In the genomic region with DNA sequence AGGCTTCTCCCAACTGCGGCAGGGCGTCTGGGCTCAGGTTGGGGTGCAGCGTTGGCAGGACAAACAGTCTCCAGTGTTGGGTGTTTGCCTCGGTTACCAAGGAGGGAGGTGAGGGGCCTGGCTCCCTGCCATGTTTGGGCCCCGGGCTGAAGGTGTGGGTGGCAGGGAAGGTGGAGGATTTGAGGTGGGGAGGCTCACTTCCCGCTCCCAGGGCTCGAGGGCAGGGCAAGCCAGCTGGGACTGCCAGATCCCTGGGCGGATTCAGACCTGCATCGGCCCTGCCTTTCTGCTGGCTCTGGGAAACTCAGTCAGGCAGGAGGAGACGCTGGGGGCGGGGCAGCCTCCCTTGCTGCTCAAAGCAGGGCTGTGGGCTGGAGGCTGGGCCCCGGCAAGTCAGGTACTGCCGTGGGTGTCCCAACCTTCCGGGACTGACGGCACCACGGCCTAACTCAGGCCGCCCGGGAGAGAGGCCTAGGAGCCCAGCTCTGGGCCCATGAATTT, we compare ENCODE assay signal across 9 cellular contexts. TPM values are rescaled to one million over a fixed set of nuclear protein-coding genes. Genes with fewer than 3 reads are reported as not detected.
A peak's percentile ranks its signal among the peaks of the same experiment; 100 is the strongest.
DNase-seq lines count a peak whose midpoint lies in the region; ATAC-seq and TF ChIP-seq lines count a peak whose summit lies in the region.
"Had no signal": no experiment of that assay in that cellular context is flagged by ENCODE, and none has a peak within 500 bp of the region (broad histone marks: within the 10 kb centered on the region; RNA-seq: fewer than 3 reads in every experiment).

No MANE protein-coding gene starts in this region.

- no peaks in the 10 kb centered on the region for H3K36me3 Mint-ChIP-seq in mesothelial cell of epicardium

- intact Hi-C loops in aorta (cut with DNase I) = no loop called here

- no peak for TF ChIP-seq CTCF in mesothelial cell of epicardium (IDR thresholded peaks at IDR 0.05; ENCODE audit: unreplicated experiment)

- no peak overlapping the region for H3K4me3 Mint-ChIP-seq in mesothelial cell of epicardium

- peak overlapping the region; percentile 95 for H3K27ac Mint-ChIP-seq in mesothelial cell of epicardium

- no peaks in the 10 kb centered on the region for H3K9me3 Mint-ChIP-seq in mesothelial cell of epicardium

- ATAC-seq in GM21528 (IDR thresholded peaks at IDR 0.05; ENCODE audit: low FRiP score, unreplicated experiment) = no peak
- ATAC-seq in aorta (ENCODE audit: low FRiP score) = no peak
- ATAC-seq: gastrocnemius medialis had no signal

- WGBS in aorta, 2 donors = 38% methylated on average over 18 of the region's 18 CpGs

- H3K36me3 ChIP-seq in aorta (ENCODE audit: control insufficient read depth in 1 of 2, insufficient read depth in 2 of 2, low read length in 1 of 2) = no peaks in the 10 kb centered on the region
- H3K36me3 ChIP-seq: gastrocnemius medialis, right lobe of liver had no signal

- no peak overlapping the region for H3K4me3 ChIP-seq in aorta (ENCODE audit: low read length in 2 of 2)
- H3K4me3 ChIP-seq: gastrocnemius medialis, right lobe of liver had no signal

- no peaks in the 10 kb centered on the region for H3K27me3 ChIP-seq in aorta (ENCODE audit: control insufficient read depth in 1 of 2, insufficient read depth in 2 of 2, low read length in 1 of 2)
- H3K27me3 ChIP-seq: gastrocnemius medialis, right lobe of liver had no signal

- H3K4me1 Mint-ChIP-seq in mesothelial cell of epicardium = peaks cover 48% of the 10 kb centered on the region

- no peaks in the 10 kb centered on the region for H3K4me1 ChIP-seq in aorta (ENCODE audit: control insufficient read depth in 1 of 2, insufficient read depth in 2 of 2, low read length in 2 of 2)
- H3K4me1 ChIP-seq: right lobe of liver had no signal

- no peaks in the 10 kb centered on the region for H3K27me3 Mint-ChIP-seq in mesothelial cell of epicardium (ENCODE audit: low read depth)

- no peak overlapping the region for H3K27ac ChIP-seq in aorta (ENCODE audit: low read depth in 1 of 2, low read length in 2 of 2)
- H3K27ac ChIP-seq: gastrocnemius medialis, right lobe of liver had no signal

- DNase-seq in DMS153 (lab: John Stamatoyannopoulos, UW) (peak; percentile 76), SW480 (ENCODE audit: low spot score) (peak; percentile 91), mesothelial cell of epicardium (ENCODE audit: low spot score in 2 of 2, unreplicated experiment in 2 of 2) (peak in 1 of 2 experiments; percentile 67), UCSD-AML1 (lab: John Stamatoyannopoulos, UW; ENCODE audit: unreplicated experiment) (no peak), aorta (no peak)
- DNase-seq: amniotic stem cell, gastrocnemius medialis, right lobe of liver had no signal

- H3K9me3 ChIP-seq in aorta (ENCODE audit: control insufficient read depth, low read length) = no peaks in the 10 kb centered on the region
- H3K9me3 ChIP-seq: gastrocnemius medialis, right lobe of liver had no signal

RNA-seq across cellular contexts. Expression of a gene that starts 31.3 kb away (rescaled TPM):
- total RNA-seq in mesothelial cell of epicardium = 221 to 238 TPM (median 232 TPM) in 3 replicates
- 1 to 10 TPM; 3.8 to 5.5 TPM for total RNA-seq in aorta
- 100 to 1,000 TPM in 1 of 2 donors, 10 to 100 TPM in 1; 33.2 to 126 TPM for polyA plus RNA-seq in aorta
- total RNA-seq: gastrocnemius medialis, right lobe of liver had no signal

RNA-seq across cellular contexts. Expression of a gene that starts 33.0 kb away (rescaled TPM):
- 600 to 610 TPM (median 606 TPM) in 3 replicates for total RNA-seq in mesothelial cell of epicardium
- total RNA-seq in aorta = 100 to 1,000 TPM; 582 to 726 TPM
- polyA plus RNA-seq in aorta = 100 to 1,000 TPM; 372 to 801 TPM

RNA-seq across cellular contexts. Expression of a gene that starts 43.1 kb away (rescaled TPM):
- total RNA-seq in mesothelial cell of epicardium (0.40 to 0.79 TPM (median 0.40 TPM) in 3 replicates), aorta (under 1 TPM; 0.30 to 0.65 TPM)
- polyA plus RNA-seq in aorta = 10 to 100 TPM in 1 of 2 donors, 1 to 10 TPM in 1; 6.9 to 15.7 TPM
- total RNA-seq: right lobe of liver had no signal

RNA-seq across cellular contexts. Expression of a gene that starts 56.5 kb away (rescaled TPM):
- total RNA-seq in mesothelial cell of epicardium (not detected in 3 replicates), aorta (not detected)
- polyA plus RNA-seq in aorta = not detected
- total RNA-seq: gastrocnemius medialis, right lobe of liver had no signal

Comparison
In these comparisons a context has a peak if more than half of its experiments do, and no peak if none do; other contexts are left out.
1. DNase-seq: peak in DMS153 (single experiment) and SW480 (single experiment); none in UCSD-AML1 (single experiment) and aorta (0 of 2).
2. RNA of a gene that starts 31.3 kb away (total RNA-seq): 221 to 238 TPM in mesothelial cell of epicardium; 3.8 to 5.5 TPM in aorta; every median in the first group is over 10 times any median in the second.